In the genomic region with DNA sequence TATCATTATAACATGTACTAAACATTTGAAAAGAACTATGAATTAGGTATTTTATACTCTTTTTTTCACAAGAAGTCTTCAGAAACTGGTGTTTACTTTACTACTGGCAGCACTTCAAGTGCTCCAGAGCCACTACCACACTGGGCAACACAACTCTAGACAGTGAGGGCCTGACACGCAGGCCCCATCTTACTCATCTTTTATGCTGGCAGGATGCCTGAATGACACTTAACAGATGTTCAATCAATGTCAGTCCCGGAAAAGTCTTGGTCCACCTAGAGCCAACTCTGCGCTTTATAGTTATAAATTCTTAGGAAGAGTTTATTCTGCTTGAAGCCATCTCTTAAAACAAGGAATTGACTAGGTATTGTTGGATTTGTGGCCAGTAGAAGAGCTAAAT, we compare ENCODE assay signal across 1 cellular context.
TF ChIP-seq lines count a peak whose summit lies in the region.

No MANE protein-coding gene starts in this region.

TF ChIP-seq in GM12878, 131 proteins besides CTCF, POLR2A, EP300 and RAD21 (continued from another document):
- TF ChIP-seq E2F8 (IDR thresholded peaks at IDR 0.05; ENCODE audit: low read depth, partially characterized antibody) (no peak), PKNOX1 (IDR thresholded peaks at IDR 0.05) (peak; percentile 91), RELA (IDR thresholded peaks at IDR 0.05; ENCODE audit: borderline replicate concordance, partially characterized antibody) (no peak), DPF2 (IDR thresholded peaks at IDR 0.05) (peak; percentile 32; the same call in 1 of the 2 replicates), BMI1 (IDR thresholded peaks at IDR 0.05; ENCODE audit: borderline replicate concordance) (no peak), PAX5 (IDR thresholded peaks at IDR 0.05; ENCODE audit: borderline replicate concordance, low read depth, low read length) (no peak), ZNF274 (IDR thresholded peaks at IDR 0.05; ENCODE audit: insufficient read depth, insufficient read length) (no peak)
- TF ChIP-seq, protein P1, sequence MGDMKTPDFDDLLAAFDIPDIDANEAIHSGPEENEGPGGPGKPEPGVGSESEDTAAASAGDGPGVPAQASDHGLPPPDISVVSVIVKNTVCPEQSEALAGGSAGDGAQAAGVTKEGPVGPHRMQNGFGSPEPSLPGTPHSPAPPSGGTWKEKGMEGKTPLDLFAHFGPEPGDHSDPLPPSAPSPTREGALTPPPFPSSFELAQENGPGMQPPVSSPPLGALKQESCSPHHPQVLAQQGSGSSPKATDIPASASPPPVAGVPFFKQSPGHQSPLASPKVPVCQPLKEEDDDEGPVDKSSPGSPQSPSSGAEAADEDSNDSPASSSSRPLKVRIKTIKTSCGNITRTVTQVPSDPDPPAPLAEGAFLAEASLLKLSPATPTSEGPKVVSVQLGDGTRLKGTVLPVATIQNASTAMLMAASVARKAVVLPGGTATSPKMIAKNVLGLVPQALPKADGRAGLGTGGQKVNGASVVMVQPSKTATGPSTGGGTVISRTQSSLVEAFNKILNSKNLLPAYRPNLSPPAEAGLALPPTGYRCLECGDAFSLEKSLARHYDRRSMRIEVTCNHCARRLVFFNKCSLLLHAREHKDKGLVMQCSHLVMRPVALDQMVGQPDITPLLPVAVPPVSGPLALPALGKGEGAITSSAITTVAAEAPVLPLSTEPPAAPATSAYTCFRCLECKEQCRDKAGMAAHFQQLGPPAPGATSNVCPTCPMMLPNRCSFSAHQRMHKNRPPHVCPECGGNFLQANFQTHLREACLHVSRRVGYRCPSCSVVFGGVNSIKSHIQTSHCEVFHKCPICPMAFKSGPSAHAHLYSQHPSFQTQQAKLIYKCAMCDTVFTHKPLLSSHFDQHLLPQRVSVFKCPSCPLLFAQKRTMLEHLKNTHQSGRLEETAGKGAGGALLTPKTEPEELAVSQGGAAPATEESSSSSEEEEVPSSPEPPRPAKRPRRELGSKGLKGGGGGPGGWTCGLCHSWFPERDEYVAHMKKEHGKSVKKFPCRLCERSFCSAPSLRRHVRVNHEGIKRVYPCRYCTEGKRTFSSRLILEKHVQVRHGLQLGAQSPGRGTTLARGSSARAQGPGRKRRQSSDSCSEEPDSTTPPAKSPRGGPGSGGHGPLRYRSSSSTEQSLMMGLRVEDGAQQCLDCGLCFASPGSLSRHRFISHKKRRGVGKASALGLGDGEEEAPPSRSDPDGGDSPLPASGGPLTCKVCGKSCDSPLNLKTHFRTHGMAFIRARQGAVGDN (IDR thresholded peaks at IDR 0.05), result peak; percentile 72
- TF ChIP-seq, protein P2, sequence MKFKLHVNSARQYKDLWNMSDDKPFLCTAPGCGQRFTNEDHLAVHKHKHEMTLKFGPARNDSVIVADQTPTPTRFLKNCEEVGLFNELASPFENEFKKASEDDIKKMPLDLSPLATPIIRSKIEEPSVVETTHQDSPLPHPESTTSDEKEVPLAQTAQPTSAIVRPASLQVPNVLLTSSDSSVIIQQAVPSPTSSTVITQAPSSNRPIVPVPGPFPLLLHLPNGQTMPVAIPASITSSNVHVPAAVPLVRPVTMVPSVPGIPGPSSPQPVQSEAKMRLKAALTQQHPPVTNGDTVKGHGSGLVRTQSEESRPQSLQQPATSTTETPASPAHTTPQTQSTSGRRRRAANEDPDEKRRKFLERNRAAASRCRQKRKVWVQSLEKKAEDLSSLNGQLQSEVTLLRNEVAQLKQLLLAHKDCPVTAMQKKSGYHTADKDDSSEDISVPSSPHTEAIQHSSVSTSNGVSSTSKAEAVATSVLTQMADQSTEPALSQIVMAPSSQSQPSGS (IDR thresholded peaks at IDR 0.05; ENCODE audit: low read length), result no peak
